31 cellular contexts compared by ENCODE assay signal in the genomic region with DNA sequence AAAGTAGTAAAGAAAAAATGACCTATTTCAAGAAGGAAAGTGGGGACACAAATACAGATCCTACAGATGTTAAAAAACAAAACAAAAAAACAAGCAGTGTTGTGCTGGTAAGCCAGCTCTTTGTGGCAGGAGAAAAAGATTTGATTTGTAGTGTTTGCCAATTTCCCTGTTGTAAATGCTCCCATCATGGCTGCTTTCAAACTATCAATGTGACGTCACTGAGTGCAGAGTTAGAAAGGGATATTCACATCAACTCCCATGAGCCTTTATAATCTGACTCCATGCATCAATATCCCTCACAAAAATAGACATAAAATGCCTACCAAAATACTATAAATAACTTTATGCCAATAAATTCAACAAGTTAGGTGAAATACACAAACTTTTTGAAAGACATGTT.
"Had no signal": no experiment of that assay in that cellular context is flagged by ENCODE, and none has a peak within 500 bp of the region (broad histone marks: within the 10 kb centered on the region; RNA-seq: fewer than 3 reads in every experiment).

No MANE protein-coding gene starts in this region.

- DNase-seq: activated B cell treated with CpG ODN at 0.5 μM for 24 hours; activated CD4-positive, alpha-beta memory T cell treated with anti-CD3 and anti-CD28 coated beads for 36 hours; activated CD4-positive, alpha-beta T cell treated with anti-CD3 and anti-CD28 coated beads for 4 hours; activated CD4-positive, alpha-beta T cell treated with anti-CD3 and anti-CD28 coated beads, Interleukin-2, amount 50 U/mL, for 1 hour; activated CD4-positive, alpha-beta T cell treated with anti-CD3 and anti-CD28 coated beads, Interleukin-2, amount 50 U/mL, for 4 hours; activated CD4-positive, CD25-positive, alpha-beta regulatory T cell treated with anti-CD3 and anti-CD28 coated beads, Interleukin-2, amount 50 U/mL, for 72 hours; activated CD8-positive, alpha-beta memory T cell treated with anti-CD3 and anti-CD28 coated beads, Interleukin-2, amount 50 U/mL, for 4 hours; activated CD8-positive, alpha-beta T cell treated with anti-CD3 and anti-CD28 coated beads for 36 hours; activated gamma-delta T cell treated with Interleukin-2 at 50 U/mL for 16 hours; activated naive CD4-positive, alpha-beta T cell; activated naive CD4-positive, alpha-beta T cell treated with anti-CD3 and anti-CD28 coated beads for 36 hours; activated naive CD4-positive, alpha-beta T cell treated with anti-CD3 and anti-CD28 coated beads, Interleukin-2, amount 50 U/mL, for 16 hours; activated naive CD8-positive, alpha-beta T cell treated with anti-CD3 and anti-CD28 coated beads for 36 hours; activated T-cell treated with anti-CD3 and anti-CD28 coated beads for 4 hours; activated T-cell treated with anti-CD3 and anti-CD28 coated beads, Interleukin-2, amount 50 U/mL, for 1 hour; activated T-cell treated with anti-CD3 and anti-CD28 coated beads, Interleukin-2, amount 50 U/mL, for 4 hours; activated T-cell treated with anti-CD3 and anti-CD28 coated beads, Interleukin-2, amount 50 U/mL, for 72 hours; adrenal gland; amniotic stem cell; aorta; body of pancreas; brain microvascular endothelial cell; central memory CD4-positive, alpha-beta T cell; T-helper 2 cell; T-helper 9 cell had no signal

- H3K27me3 ChIP-seq: adrenal gland, body of pancreas, brain microvascular endothelial cell, breast epithelium had no signal

- FAIRE-seq: astrocyte, TTC549 had no signal

- H3K27ac ChIP-seq: adrenal gland, body of pancreas, brain microvascular endothelial cell, breast epithelium, VCaP had no signal

- H3K36me3 ChIP-seq: adrenal gland, brain microvascular endothelial cell, breast epithelium had no signal

- H3K4me3 ChIP-seq: adrenal gland, body of pancreas, breast epithelium had no signal

- H3K4me1 ChIP-seq: adrenal gland, body of pancreas, breast epithelium had no signal

- H3K9me3 ChIP-seq: body of pancreas had no signal

- ATAC-seq: activated CD8-positive, alpha-beta T cell treated with anti-CD3 and anti-CD28 coated beads for 36 hours; activated naive CD4-positive, alpha-beta T cell treated with anti-CD3 and anti-CD28 coated beads, Interleukin-2, amount 50 U/mL, for 72 hours; activated T-cell treated with anti-CD3 and anti-CD28 coated beads, Interleukin-2, amount 50 U/mL, for 4 hours; activated T-cell treated with anti-CD3 and anti-CD28 coated beads, Interleukin-2, amount 50 U/mL, for 72 hours; activated T-helper 17 cell treated with anti-CD3 and anti-CD28 coated beads, Interleukin-2, amount 50 U/mL, for 72 hours; body of pancreas had no signal
